In the genomic region with DNA sequence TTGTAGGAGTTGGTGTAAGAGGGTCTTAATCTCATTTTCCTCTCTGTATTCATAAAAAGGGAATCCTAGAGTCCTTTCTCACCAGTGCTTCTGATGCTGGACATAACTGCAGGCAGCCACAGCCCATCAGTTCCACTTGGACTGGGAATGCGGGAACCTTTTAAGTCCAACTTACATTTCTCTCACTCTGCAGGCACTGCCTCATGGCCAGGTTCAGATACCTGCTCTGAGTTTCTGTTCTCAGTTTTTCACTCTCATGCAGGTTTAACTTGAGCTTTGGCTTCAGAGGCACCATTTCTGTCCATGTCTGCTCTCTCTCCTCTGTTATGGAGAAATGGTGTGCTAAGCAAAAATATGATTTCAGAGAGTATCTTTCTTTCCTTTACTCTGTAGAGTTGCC, we compare ENCODE assay signal across 1 cellular context.
TF ChIP-seq lines count a peak whose summit lies in the region.

No MANE protein-coding gene starts in this region.

TF ChIP-seq in HepG2, 621 proteins besides CTCF, POLR2A, EP300 and RAD21:
- TF ChIP-seq, protein P1, sequence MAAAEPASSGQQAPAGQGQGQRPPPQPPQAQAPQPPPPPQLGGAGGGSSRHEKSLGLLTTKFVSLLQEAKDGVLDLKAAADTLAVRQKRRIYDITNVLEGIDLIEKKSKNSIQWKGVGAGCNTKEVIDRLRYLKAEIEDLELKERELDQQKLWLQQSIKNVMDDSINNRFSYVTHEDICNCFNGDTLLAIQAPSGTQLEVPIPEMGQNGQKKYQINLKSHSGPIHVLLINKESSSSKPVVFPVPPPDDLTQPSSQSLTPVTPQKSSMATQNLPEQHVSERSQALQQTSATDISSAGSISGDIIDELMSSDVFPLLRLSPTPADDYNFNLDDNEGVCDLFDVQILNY (CRISPR knock-in tag; conservative IDR thresholded peaks at IDR 0.05): no peak
- TF ChIP-seq ZNF331 (CRISPR knock-in tag; IDR thresholded peaks at IDR 0.05) (no peak), MIER3 (CRISPR knock-in tag; IDR thresholded peaks at IDR 0.05; ENCODE audit: borderline replicate concordance) (no peak), RFX1 (IDR thresholded peaks at IDR 0.05) (no peak), MAFK (conservative IDR thresholded peaks at IDR 0.05 in 1 of 2, IDR thresholded peaks at IDR 0.05 in 1 of 2; ENCODE audit: low read length in 2 of 2) (peak in 1 of 2 experiments; percentile 35; a peak in 2 of 4 replicates)
- TF ChIP-seq, protein P2, sequence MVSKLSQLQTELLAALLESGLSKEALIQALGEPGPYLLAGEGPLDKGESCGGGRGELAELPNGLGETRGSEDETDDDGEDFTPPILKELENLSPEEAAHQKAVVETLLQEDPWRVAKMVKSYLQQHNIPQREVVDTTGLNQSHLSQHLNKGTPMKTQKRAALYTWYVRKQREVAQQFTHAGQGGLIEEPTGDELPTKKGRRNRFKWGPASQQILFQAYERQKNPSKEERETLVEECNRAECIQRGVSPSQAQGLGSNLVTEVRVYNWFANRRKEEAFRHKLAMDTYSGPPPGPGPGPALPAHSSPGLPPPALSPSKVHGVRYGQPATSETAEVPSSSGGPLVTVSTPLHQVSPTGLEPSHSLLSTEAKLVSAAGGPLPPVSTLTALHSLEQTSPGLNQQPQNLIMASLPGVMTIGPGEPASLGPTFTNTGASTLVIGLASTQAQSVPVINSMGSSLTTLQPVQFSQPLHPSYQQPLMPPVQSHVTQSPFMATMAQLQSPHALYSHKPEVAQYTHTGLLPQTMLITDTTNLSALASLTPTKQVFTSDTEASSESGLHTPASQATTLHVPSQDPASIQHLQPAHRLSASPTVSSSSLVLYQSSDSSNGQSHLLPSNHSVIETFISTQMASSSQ (IDR thresholded peaks at IDR 0.05; ENCODE audit: low read depth): no peak
- TF ChIP-seq, protein P2 (CRISPR knock-in tag; IDR thresholded peaks at IDR 0.05; ENCODE audit: borderline replicate concordance): no peak
- TF ChIP-seq, protein P3, sequence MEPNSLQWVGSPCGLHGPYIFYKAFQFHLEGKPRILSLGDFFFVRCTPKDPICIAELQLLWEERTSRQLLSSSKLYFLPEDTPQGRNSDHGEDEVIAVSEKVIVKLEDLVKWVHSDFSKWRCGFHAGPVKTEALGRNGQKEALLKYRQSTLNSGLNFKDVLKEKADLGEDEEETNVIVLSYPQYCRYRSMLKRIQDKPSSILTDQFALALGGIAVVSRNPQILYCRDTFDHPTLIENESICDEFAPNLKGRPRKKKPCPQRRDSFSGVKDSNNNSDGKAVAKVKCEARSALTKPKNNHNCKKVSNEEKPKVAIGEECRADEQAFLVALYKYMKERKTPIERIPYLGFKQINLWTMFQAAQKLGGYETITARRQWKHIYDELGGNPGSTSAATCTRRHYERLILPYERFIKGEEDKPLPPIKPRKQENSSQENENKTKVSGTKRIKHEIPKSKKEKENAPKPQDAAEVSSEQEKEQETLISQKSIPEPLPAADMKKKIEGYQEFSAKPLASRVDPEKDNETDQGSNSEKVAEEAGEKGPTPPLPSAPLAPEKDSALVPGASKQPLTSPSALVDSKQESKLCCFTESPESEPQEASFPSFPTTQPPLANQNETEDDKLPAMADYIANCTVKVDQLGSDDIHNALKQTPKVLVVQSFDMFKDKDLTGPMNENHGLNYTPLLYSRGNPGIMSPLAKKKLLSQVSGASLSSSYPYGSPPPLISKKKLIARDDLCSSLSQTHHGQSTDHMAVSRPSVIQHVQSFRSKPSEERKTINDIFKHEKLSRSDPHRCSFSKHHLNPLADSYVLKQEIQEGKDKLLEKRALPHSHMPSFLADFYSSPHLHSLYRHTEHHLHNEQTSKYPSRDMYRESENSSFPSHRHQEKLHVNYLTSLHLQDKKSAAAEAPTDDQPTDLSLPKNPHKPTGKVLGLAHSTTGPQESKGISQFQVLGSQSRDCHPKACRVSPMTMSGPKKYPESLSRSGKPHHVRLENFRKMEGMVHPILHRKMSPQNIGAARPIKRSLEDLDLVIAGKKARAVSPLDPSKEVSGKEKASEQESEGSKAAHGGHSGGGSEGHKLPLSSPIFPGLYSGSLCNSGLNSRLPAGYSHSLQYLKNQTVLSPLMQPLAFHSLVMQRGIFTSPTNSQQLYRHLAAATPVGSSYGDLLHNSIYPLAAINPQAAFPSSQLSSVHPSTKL (CRISPR knock-in tag; IDR thresholded peaks at IDR 0.05): no peak
